Comparison of ENCODE assay signal across 18 cellular contexts in genomic region chr14:68543516-68543915, GRCh38.
DNase-seq lines count a peak whose midpoint lies in the region; ATAC-seq, FAIRE-seq and TF ChIP-seq lines count a peak whose summit lies in the region.
"Had no signal": no experiment of that assay in that cellular context is flagged by ENCODE, and none has a peak within 500 bp of the region (broad histone marks: within the 10 kb centered on the region; RNA-seq: fewer than 3 reads in every experiment).

No MANE protein-coding gene starts in this region.

- TF ChIP-seq CTCF in heart left ventricle (IDR thresholded peaks at IDR 0.05): no peak
- TF ChIP-seq CTCF in endothelial cell of umbilical vein (IDR thresholded peaks at IDR 0.05; ENCODE audit: extremely low read depth in 1 of 2, insufficient read depth in 1 of 2, low read depth in 1 of 2, low read length in 2 of 2): no peak
- no peak for TF ChIP-seq CTCF in pancreas (IDR thresholded peaks at IDR 0.05)
- no peak for TF ChIP-seq CTCF in transverse colon (IDR thresholded peaks at IDR 0.05)

- H4K20me1 ChIP-seq in endothelial cell of umbilical vein (replicated peaks; ENCODE audit: control insufficient read depth, extremely low read depth, insufficient read depth, low read length): no peaks in the 10 kb centered on the region

- H3K36me3 ChIP-seq in heart left ventricle: no peaks in the 10 kb centered on the region
- H3K36me3 ChIP-seq in endothelial cell of umbilical vein (ENCODE audit: control insufficient read depth in 2 of 2, extremely low read depth in 1 of 2, insufficient read depth in 2 of 2, low read length in 2 of 2): no peaks in the 10 kb centered on the region
- no peaks in the 10 kb centered on the region for H3K36me3 ChIP-seq in pancreas
- no peaks in the 10 kb centered on the region for H3K36me3 ChIP-seq in transverse colon

- TF ChIP-seq POLR2A in heart left ventricle (IDR thresholded peaks at IDR 0.05): no peak
- TF ChIP-seq POLR2A in endothelial cell of umbilical vein (IDR thresholded peaks at IDR 0.05; ENCODE audit: low read depth, low read length): no peak
- no peak for TF ChIP-seq POLR2A in transverse colon (IDR thresholded peaks at IDR 0.05)

- no peak overlapping the region for H3K9ac ChIP-seq in endothelial cell of umbilical vein (replicated peaks; ENCODE audit: extremely low read depth, insufficient read depth, low read length)

- POLR2A ChIA-PET in endothelial cell of umbilical vein (lab: Charles Lee): no interaction called here

- DNase-seq in heart left ventricle: no peak
- DNase-seq in Right ventricle myocardium superior: no peak
- no peak for DNase-seq in endothelial cell of umbilical vein (ENCODE audit: low read depth, low spot score)
- peak in 1 of 6 donors; percentile 12 for DNase-seq in pancreas
- DNase-seq in transverse colon: no peak
- DNase-seq in NOMO-1 (lab: John Stamatoyannopoulos, UW; ENCODE audit: unreplicated experiment in 2 of 2): no peak
- DNase-seq in NCI-H748 treated with DMSO at 0.1 percent for 48 hours (lab: John Stamatoyannopoulos, UW): no peak
- no peak for DNase-seq in NCI-H146 (lab: John Stamatoyannopoulos, UW)
- DNase-seq: activated naive CD8-positive, alpha-beta T cell treated with anti-CD3 and anti-CD28 coated beads, Interleukin-2, amount 10 ng/mL, durations not matched to agents 7 days and 5 days; activated T-cell treated with anti-CD3 and anti-CD28 coated beads, Interleukin-2, amount 50 U/mL, for 4 hours; CD8-positive, alpha-beta T cell; cerebellar nuclear complex; GOT3; hippocampal formation; NCI-H1694; OCI-M1; stimulated activated CD4-positive, alpha-beta T cell treated with anti-CD3 and anti-CD28 coated beads, Interleukin-1b, Interleukin-23, amount 100 ng/mL, for 48 hours had no signal

- H3K27me3 ChIP-seq in heart left ventricle: no peaks in the 10 kb centered on the region
- H3K27me3 ChIP-seq in endothelial cell of umbilical vein (ENCODE audit: control insufficient read depth in 2 of 2, insufficient read depth in 2 of 2, low read length in 2 of 2): no peaks in the 10 kb centered on the region
- H3K27me3 ChIP-seq in pancreas: no peaks in the 10 kb centered on the region
- no peaks in the 10 kb centered on the region for H3K27me3 ChIP-seq in transverse colon

- FAIRE-seq in endothelial cell of umbilical vein (lab: Jason Lieb, UNC): no peak
- FAIRE-seq in pancreas (lab: Jason Lieb, UNC): no peak
- FAIRE-seq: A204.1 had no signal

- peaks cover 8 to 61% (median 43%) of the 10 kb centered on the region in 12 donors for H3K4me1 ChIP-seq in heart left ventricle
- H3K4me1 ChIP-seq in endothelial cell of umbilical vein (ENCODE audit: control insufficient read depth, extremely low read depth, insufficient read depth, low read length): peaks cover 7% of the 10 kb centered on the region
- peaks cover 16 to 30% (median 28%) of the 10 kb centered on the region in 3 donors for H3K4me1 ChIP-seq in pancreas
- H3K4me1 ChIP-seq in transverse colon: peaks cover 9 to 43% (median 13%) of the 10 kb centered on the region in 4 donors

- TF ChIP-seq EP300 in transverse colon (IDR thresholded peaks at IDR 0.05; ENCODE audit: low read depth): no peak

- intact Hi-C loops in heart left ventricle (cut with DNase I) (loop anchor here in 3 of 10 donors (5.0 to 10.0 kb wide), 4 partner anchors 81 to 299 kb away; no protein-coding TSS in a partner anchor), Right ventricle myocardium superior (cut with DNase I) (no loop called here), endothelial cell of umbilical vein (cut with micrococcal nuclease) (no loop called here), pancreas (cut with DNase I) (no loop called here), transverse colon (cut with DNase I; ENCODE audit: low total_unique reads) (loop anchor here (10.0 kb wide), 2 partner anchors 111 to 299 kb away; no protein-coding TSS in a partner anchor)

- CTCF ChIA-PET in endothelial cell of umbilical vein (lab: Charles Lee): no interaction called here

- 61 to 79% (median 71%) methylated on average over 3 of the region's 3 CpGs for WGBS in heart left ventricle, 4 donors
- 46 to 53% methylated on average over 3 of the region's 3 CpGs for WGBS in pancreas, 2 donors
- WGBS in transverse colon (ENCODE audit: low coverage in 1 of 2), 2 donors: 68 to 78% methylated on average over 3 of the region's 3 CpGs

- H3K27ac ChIP-seq in heart left ventricle: peak overlapping the region in 10 of 12 donors; percentile 15 to 96 (median 62)
- H3K27ac ChIP-seq in endothelial cell of umbilical vein (ENCODE audit: insufficient read depth, low read depth, low read length): no peak overlapping the region
- H3K27ac ChIP-seq in pancreas: peak overlapping the region in 3 of 4 donors; percentile 65 to 76 (median 66)
- peak overlapping the region; percentile 87 to 92 (median 90) for H3K27ac ChIP-seq in transverse colon

- no peaks in the 10 kb centered on the region for H3K9me3 ChIP-seq in heart left ventricle
- no peaks in the 10 kb centered on the region for H3K9me3 ChIP-seq in endothelial cell of umbilical vein (replicated peaks; ENCODE audit: control insufficient read depth, insufficient read depth, low read length)
- H3K9me3 ChIP-seq in pancreas: no peaks in the 10 kb centered on the region
- no peaks in the 10 kb centered on the region for H3K9me3 ChIP-seq in transverse colon

- no peak overlapping the region for H3K4me2 ChIP-seq in endothelial cell of umbilical vein (ENCODE audit: insufficient read depth, low read length)

- in situ Hi-C loops in transverse colon (cut with MboI; ENCODE audit: low pct_ligation_motif_present in 1 of 4, low pct_unique_long_range_greater_than_20kb in 1 of 4, low sequenced_read_pairs in 3 of 4): loop anchor here in 2 of 4 donors (25.0 kb wide), 1 partner anchor 606 kb away; no protein-coding TSS in a partner anchor

- ATAC-seq in heart left ventricle: no peak
- no peak for ATAC-seq in Right ventricle myocardium superior (ENCODE audit: poor library complexity)
- ATAC-seq in pancreas: no peak
- ATAC-seq: activated T-cell treated with anti-CD3 and anti-CD28 coated beads, Interleukin-2, amount 50 U/mL, for 4 hours; CD8-positive, alpha-beta T cell had no signal

- no peaks in the 10 kb centered on the region for H3K79me2 ChIP-seq in endothelial cell of umbilical vein (ENCODE audit: control insufficient read depth, insufficient read depth, low read length)

- dilution Hi-C loops in endothelial cell of umbilical vein (cut with MboI; ENCODE audit: extremely low pct_ligation_motif_present, low sequenced_read_pairs): no loop called here

- no peaks in the 10 kb centered on the region for H3K9me1 ChIP-seq in endothelial cell of umbilical vein (replicated peaks; ENCODE audit: control insufficient read depth, extremely low read depth, insufficient read depth, low read length)

- peak overlapping the region; percentile 27 for H2AFZ ChIP-seq in endothelial cell of umbilical vein (ENCODE audit: low read depth, low read length)

- no peak overlapping the region for H3K4me3 ChIP-seq in heart left ventricle
- no peak overlapping the region for H3K4me3 ChIP-seq in endothelial cell of umbilical vein (replicated peaks in 1 of 3; ENCODE audit: insufficient read depth in 1 of 3, low read depth in 1 of 3, low read length in 3 of 3)
- H3K4me3 ChIP-seq in pancreas: no peak overlapping the region
- no peak overlapping the region for H3K4me3 ChIP-seq in transverse colon

- BruUV-seq in endothelial cell of umbilical vein (replicated peaks; lab: Mats Ljungman, UMichigan): no TSS peak

TF ChIP-seq in endothelial cell of umbilical vein, 7 proteins besides CTCF, POLR2A, EP300 and RAD21:
- TF ChIP-seq POLR2AphosphoS5 (IDR thresholded peaks at IDR 0.05; ENCODE audit: insufficient read depth, low read depth, low read length): no peak
- TF ChIP-seq MYC (IDR thresholded peaks at IDR 0.05; ENCODE audit: low read depth, low read length): no peak
